Comparison of ENCODE assay signal across 10 cellular contexts in the genomic region with DNA sequence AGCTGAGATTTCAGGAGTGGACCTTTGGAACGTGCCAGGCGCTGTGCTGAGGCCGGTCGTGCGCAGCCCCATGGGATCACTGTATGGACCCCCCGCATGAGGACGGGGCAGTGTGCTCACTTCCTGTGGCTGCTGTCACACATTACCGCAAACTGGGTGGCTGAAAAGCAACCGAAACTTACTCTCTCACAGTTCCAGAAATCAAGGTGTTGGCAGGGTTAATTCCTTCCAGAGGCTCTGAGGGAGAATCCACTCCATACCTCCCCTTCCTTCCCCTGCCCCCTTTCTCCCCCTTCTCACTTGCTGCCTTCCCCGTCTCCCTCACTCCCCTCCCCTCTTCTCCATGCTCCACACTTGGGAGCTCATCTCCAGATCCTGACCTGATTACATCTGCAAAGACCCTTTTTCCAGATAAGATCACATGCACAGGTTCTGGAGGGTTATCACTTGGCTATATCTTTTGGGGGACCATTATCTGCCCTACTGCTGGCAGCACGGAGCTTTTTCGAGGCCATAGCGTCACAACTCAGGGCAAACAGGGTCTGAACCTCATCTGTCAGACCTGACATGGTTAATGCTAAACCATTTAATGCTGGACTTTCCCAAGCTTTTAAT. TPM values are rescaled to one million over a fixed set of nuclear protein-coding genes. Genes with fewer than 3 reads are reported as not detected.
DNase-seq lines count a peak whose midpoint lies in the region; ATAC-seq and TF ChIP-seq lines count a peak whose summit lies in the region.
"Had no signal": no experiment of that assay in that cellular context is flagged by ENCODE, and none has a peak within 500 bp of the region (broad histone marks: within the 10 kb centered on the region; RNA-seq: fewer than 3 reads in every experiment).

No MANE protein-coding gene starts in this region.

- DNase-seq in activated CD4-positive, alpha-beta memory T cell treated with anti-CD3 and anti-CD28 coated beads for 36 hours, result peak; percentile 70
- DNase-seq in lung (ENCODE audit: low spot score) (no peak), NCI-H1436 (lab: John Stamatoyannopoulos, UW) (no peak), G401 (ENCODE audit: low spot score) (no peak), GM13977 (ENCODE audit: low spot score) (no peak), GM10248 (ENCODE audit: extremely low spot score) (no peak)
- DNase-seq: DMS 273 treated with DMSO at 0.1 percent for 48 hours, foreskin melanocyte had no signal

- WGBS in lung, 2 donors, result 46 to 48% methylated on average over 13 of the region's 13 CpGs

- POLR2A ChIA-PET in activated CD4-positive, alpha-beta memory T cell treated with anti-CD3 and anti-CD28 coated beads for 36 hours (lab: Charles Lee), result interaction anchor here (0.6 to 3.3 kb wide), 7 partner anchors 11 to 177 kb away, joined by 3 to 16 read pairs (median 4); partner anchors contain the start of gene KLF13
- POLR2A ChIA-PET in GM10248 (lab: Yijun Ruan, JAX), result no interaction called here

- no peak overlapping the region for H3K9ac ChIP-seq in BLaER1

- H3K27ac ChIP-seq in BLaER1, result peak overlapping the region; percentile 98; the same call in 1 of the 2 replicates
- H3K27ac ChIP-seq in lung (ENCODE audit: low read depth in 1 of 2, low read length in 1 of 2), result peak overlapping the region; percentile 91 to 92

- in situ Hi-C loops in G401 (cut with HindIII; ENCODE audit: low sequenced_read_pairs), result no loop called here
- in situ Hi-C loops in GM13977 (cut with MboI; ENCODE audit: low pct_unique_long_range_greater_than_20kb, low sequenced_read_pairs, unreplicated experiment), result no loop called here

- H3K36me3 ChIP-seq in BLaER1 (peaks cover 31% of the 10 kb centered on the region), lung (ENCODE audit: control insufficient read depth in 2 of 2, insufficient read depth in 2 of 2, low read length in 2 of 2) (peaks cover 0 to 8% of the 10 kb centered on the region in 2 donors)

- CTCF ChIA-PET in activated CD4-positive, alpha-beta memory T cell treated with anti-CD3 and anti-CD28 coated beads for 36 hours (lab: Charles Lee), result interaction anchor here (1.1 to 6.3 kb wide), 8 partner anchors 14 to 121 kb away, joined by 3 to 79 read pairs (median 15); no protein-coding TSS in a partner anchor
- CTCF ChIA-PET in GM10248 (lab: Yijun Ruan, JAX), result interaction anchor here (1.0 to 5.8 kb wide), 10 partner anchors 10 to 123 kb away, joined by 3 to 47 read pairs (median 4); no protein-coding TSS in a partner anchor

- peaks cover 66% of the 10 kb centered on the region for H4K20me1 ChIP-seq in BLaER1

- peaks cover 12% of the 10 kb centered on the region for H3K9me3 ChIP-seq in BLaER1
- no peaks in the 10 kb centered on the region for H3K9me3 ChIP-seq in lung (ENCODE audit: control insufficient read depth in 2 of 2, insufficient read depth in 1 of 2, low read length in 1 of 2)

- peak overlapping the region; percentile 43 for H3K4me3 Mint-ChIP-seq in activated CD4-positive, alpha-beta memory T cell treated with anti-CD3 and anti-CD28 coated beads for 36 hours

- peaks cover 6% of the 10 kb centered on the region for H3K9me3 Mint-ChIP-seq in activated CD4-positive, alpha-beta memory T cell treated with anti-CD3 and anti-CD28 coated beads for 36 hours

- H3K27me3 ChIP-seq in BLaER1 (no peaks in the 10 kb centered on the region), lung (ENCODE audit: control insufficient read depth, insufficient read depth) (no peaks in the 10 kb centered on the region)

- ATAC-seq in GM21447 (IDR thresholded peaks at IDR 0.05; ENCODE audit: unreplicated experiment) (peak; percentile 48), lung (ENCODE audit: insufficient read depth, low FRiP score) (no peak)

- peaks cover 90% of the 10 kb centered on the region for H3K4me1 ChIP-seq in BLaER1
- H3K4me1 ChIP-seq in lung (ENCODE audit: control insufficient read depth in 2 of 2, insufficient read depth in 2 of 2, low read length in 2 of 2), result peaks cover 22 to 51% of the 10 kb centered on the region in 2 donors

- peaks cover 26% of the 10 kb centered on the region for H3K36me3 Mint-ChIP-seq in activated CD4-positive, alpha-beta memory T cell treated with anti-CD3 and anti-CD28 coated beads for 36 hours

- H3K4me3 ChIP-seq in BLaER1 (no peak overlapping the region), lung (no peak overlapping the region)

- H3K27ac Mint-ChIP-seq in activated CD4-positive, alpha-beta memory T cell treated with anti-CD3 and anti-CD28 coated beads for 36 hours, result peak overlapping the region; percentile 97

- H3K4me1 Mint-ChIP-seq in activated CD4-positive, alpha-beta memory T cell treated with anti-CD3 and anti-CD28 coated beads for 36 hours (ENCODE audit: low read depth), result peaks cover 87% of the 10 kb centered on the region

- H3K4me2 ChIP-seq in BLaER1, result peak overlapping the region; percentile 93

- TF ChIP-seq CTCF in lung (IDR thresholded peaks at IDR 0.05; ENCODE audit: control extremely low read depth, extremely low read depth), result no peak
- no peak for TF ChIP-seq CTCF in GM13977 (IDR thresholded peaks at IDR 0.05; ENCODE audit: extremely low read depth, insufficient read depth, missing control alignments)
- no peak for TF ChIP-seq CTCF in GM10248 (IDR thresholded peaks at IDR 0.05; ENCODE audit: control extremely low read depth, extremely low read depth, low read depth, missing control alignments)

- intact Hi-C loops in activated CD4-positive, alpha-beta memory T cell treated with anti-CD3 and anti-CD28 coated beads for 36 hours (cut with micrococcal nuclease), result loop anchor here (2.0 to 10.0 kb wide), 4 partner anchors 25 to 373 kb away; partner anchors contain the start of gene MTMR10

- H3K27me3 Mint-ChIP-seq in activated CD4-positive, alpha-beta memory T cell treated with anti-CD3 and anti-CD28 coated beads for 36 hours, result no peaks in the 10 kb centered on the region

RNA-seq across cellular contexts. Expression of gene KLF13, which starts 41.2 kb away (rescaled TPM):
- 100 to 1,000 TPM; 134 to 145 TPM for total RNA-seq in activated CD4-positive, alpha-beta memory T cell treated with anti-CD3 and anti-CD28 coated beads for 36 hours
- 100 to 1,000 TPM in 1 of 2 donors, 10 to 100 TPM in 1; 38.3 to 157 TPM for total RNA-seq in lung
- polyA plus RNA-seq in lung, result 10 to 100 TPM; 47.1 to 63.2 TPM
- 7.6 and 14.2 TPM in 2 replicates for total RNA-seq in G401 (2014; rRNA removed; shearing (Covaris generic))
